In genomic region chr9:112174223-112174964, GRCh38 we compare ENCODE assay signal across 8 cellular contexts. TPM values are rescaled to one million over a fixed set of nuclear protein-coding genes. Genes with fewer than 3 reads are reported as not detected.
A peak's percentile ranks its signal among the peaks of the same experiment; 100 is the strongest.
DNase-seq lines count a peak whose midpoint lies in the region; ATAC-seq, FAIRE-seq and TF ChIP-seq lines count a peak whose summit lies in the region.

No MANE protein-coding gene starts in this region.

- H3K9me2 ChIP-seq in HCT116 (ENCODE audit: insufficient read depth) = no peaks in the 10 kb centered on the region
- H3K9me2 ChIP-seq in Loucy (replicated peaks; ENCODE audit: low read depth, low read length) = no peaks in the 10 kb centered on the region

- H3K79me2 ChIP-seq in HCT116 (ENCODE audit: insufficient read depth, low read length) = no peaks in the 10 kb centered on the region
- peaks cover 36% of the 10 kb centered on the region for H3K79me2 ChIP-seq in Loucy (ENCODE audit: insufficient read depth, low read length)

- TF ChIP-seq POLR2A in GM12892 (IDR thresholded peaks at IDR 0.05; ENCODE audit: low read depth, low read length) (no peak), HCT116 (IDR thresholded peaks at IDR 0.05; ENCODE audit: borderline replicate concordance, extremely low read depth, insufficient read depth, insufficient read length) (no peak)

- H3K4me3 ChIP-seq in HCT116 (replicated peaks in 1 of 2; ENCODE audit: low read depth in 1 of 2, low read length in 2 of 2) = peak overlapping the region; percentile 43 to 60
- H3K4me3 ChIP-seq in Loucy (ENCODE audit: low read length, poor library complexity, severe bottlenecking) = peak overlapping the region; percentile 74

- H3K36me3 Mint-ChIP-seq in brain = peaks cover 10% of the 10 kb centered on the region

- H3K36me3 ChIP-seq in HCT116 (ENCODE audit: control insufficient read depth in 1 of 2, insufficient read depth in 2 of 2, low read length in 2 of 2) (no peaks in the 10 kb centered on the region), Loucy (ENCODE audit: insufficient read depth, low read length) (no peaks in the 10 kb centered on the region)

- CTCF ChIA-PET in HCT116 (lab: Charles Lee) = no interaction called here

- peak overlapping the region; percentile 81 to 93 (median 85) for H3K4me3 Mint-ChIP-seq in brain

- intact Hi-C loops in HCT116 (cut with micrococcal nuclease) = loop anchor here (5.0 kb wide), 1 partner anchor 158 kb away; the partner anchor contains the start of gene PTBP3

- DNase-seq in GM12892 (ENCODE audit: insufficient read length) (peak; percentile 78), HCT116 (ENCODE audit: low read depth, low spot score) (no peak), T1000 (lab: John Stamatoyannopoulos, UW) (peak; percentile 38), iris pigment epithelial cell (ENCODE audit: low read depth) (peak; percentile 22), middle frontal gyrus (ENCODE audit: extremely low spot score, low spot score) (no peak)
- DNase-seq in stimulated activated CD4-positive, alpha-beta T cell treated with anti-CD3 and anti-CD28 coated beads, Interleukin-1b, Interleukin-23, amount 100 ng/mL, for 48 hours = peak; percentile 74

- H3K4me1 ChIP-seq in HCT116 (ENCODE audit: control insufficient read depth in 1 of 2, insufficient read depth in 2 of 2, low read length in 2 of 2) (peaks cover 19 to 42% of the 10 kb centered on the region in 2 experiments), Loucy (ENCODE audit: insufficient read depth, low read length, poor library complexity, severe bottlenecking) (peaks cover 77% of the 10 kb centered on the region)

- peak overlapping the region; percentile 82 for H2AFZ ChIP-seq in HCT116 (ENCODE audit: low read depth, low read length, poor library complexity, severe bottlenecking)
- H2AFZ ChIP-seq in Loucy (ENCODE audit: low read length) = peak overlapping the region; percentile 68; the same call in 1 of the 2 replicates

- peaks cover 0 to 3% (median 0%) of the 10 kb centered on the region in 5 experiments for H3K9me3 Mint-ChIP-seq in brain

- H3K27ac Mint-ChIP-seq in brain = peak overlapping the region; percentile 18 to 90 (median 86)

- peaks cover 21% of the 10 kb centered on the region for H3K27me3 Mint-ChIP-seq in brain

- H3F3A ChIP-seq in Loucy (ENCODE audit: low read depth) = no peaks in the 10 kb centered on the region

- H3K9me3 ChIP-seq in HCT116 (ENCODE audit: control insufficient read depth in 1 of 2, insufficient read depth in 1 of 2, low read depth in 1 of 2, low read length in 2 of 2) (no peaks in the 10 kb centered on the region), Loucy (ENCODE audit: insufficient read depth, low read depth, low read length) (no peaks in the 10 kb centered on the region)

- RAD21 ChIA-PET in HCT116 (lab: Charles Lee; ENCODE audit: low non-redundant PET in 1 of 2, low total read pairs in 2 of 2, uncharacterized antibody in 2 of 2, unreplicated experiment in 2 of 2) = no interaction called here

- no peak for FAIRE-seq in GM12892 (lab: Jason Lieb, UNC)

- H3K27me3 ChIP-seq in HCT116 (ENCODE audit: insufficient read depth, low read length) (no peaks in the 10 kb centered on the region), Loucy (ENCODE audit: insufficient read depth, low read length, poor library complexity, severe bottlenecking) (no peaks in the 10 kb centered on the region)

- POLR2A ChIA-PET in HCT116 (lab: Charles Lee) = interaction anchor here (0.6 kb wide), 1 partner anchor 103 kb away, joined by 3 read pairs; no protein-coding TSS in a partner anchor

- no peak for TF ChIP-seq RAD21 in HCT116 (IDR thresholded peaks at IDR 0.05; ENCODE audit: low read depth)

- H4K20me1 ChIP-seq in HCT116 (ENCODE audit: insufficient read depth) = no peaks in the 10 kb centered on the region
- H4K20me1 ChIP-seq in Loucy (ENCODE audit: insufficient read depth, low read length, poor library complexity, severe bottlenecking) = no peaks in the 10 kb centered on the region

- peak overlapping the region; percentile 77 for H3K27ac ChIP-seq in HCT116 (ENCODE audit: low read depth, low read length)

- H3K4me2 ChIP-seq in HCT116 (ENCODE audit: low read length) (peak overlapping the region; percentile 87), Loucy (ENCODE audit: low read depth, low read length, poor library complexity, severe bottlenecking) (peak overlapping the region; percentile 94)

- TF ChIP-seq CTCF in HCT116 (IDR thresholded peaks at IDR 0.05 in 2 of 3, conservative IDR thresholded peaks at IDR 0.05 in 1 of 3; ENCODE audit: borderline replicate concordance in 1 of 3, insufficient read depth in 1 of 3, low read depth in 2 of 3, low read length in 2 of 3) (no peak), Loucy (conservative IDR thresholded peaks at IDR 0.05; ENCODE audit: low read length) (no peak), brain (conservative IDR thresholded peaks at IDR 0.05) (no peak)

- BruUV-seq in HCT116 (replicated peaks; lab: Mats Ljungman, UMichigan) = no TSS peak

- ATAC-seq in HCT116 = peak; percentile 86

- H3K9ac ChIP-seq in HCT116 (ENCODE audit: low read length) (peak overlapping the region; percentile 64), Loucy (ENCODE audit: low read depth, low read length, poor library complexity, severe bottlenecking) (peak overlapping the region; percentile 78)

- H3K4me1 Mint-ChIP-seq in brain = peaks cover 18% of the 10 kb centered on the region

TF ChIP-seq in HCT116, 20 proteins besides CTCF, POLR2A, EP300 and RAD21:
- TF ChIP-seq EZH2 (IDR thresholded peaks at IDR 0.05) = no peak
- peak; percentile 53; the same call in 1 of the 2 replicates for TF ChIP-seq POLR2AphosphoS5 (IDR thresholded peaks at IDR 0.05; ENCODE audit: low read depth, low read length)
- TF ChIP-seq SIN3A (IDR thresholded peaks at IDR 0.05; ENCODE audit: low read depth) = 0 out of 2 replicates have a peak, but pooled peaks have one; percentile 3
- TF ChIP-seq YY1 (IDR thresholded peaks at IDR 0.05; ENCODE audit: extremely low read depth, insufficient replicate concordance, low read depth, low read length) = no peak
- no peak for TF ChIP-seq TCF7L2 (IDR thresholded peaks at IDR 0.05; ENCODE audit: borderline replicate concordance, extremely low read depth, insufficient read depth, insufficient read length)
- peak; percentile 46 for TF ChIP-seq MAX (IDR thresholded peaks at IDR 0.05)
- TF ChIP-seq CBX3 (IDR thresholded peaks at IDR 0.05; ENCODE audit: low read depth) = no peak
- TF ChIP-seq SRF (IDR thresholded peaks at IDR 0.05; ENCODE audit: low read depth) = no peak
- no peak for TF ChIP-seq ZBTB33 (IDR thresholded peaks at IDR 0.05; ENCODE audit: extremely low read depth, insufficient replicate concordance, low read length)
- no peak for TF ChIP-seq ZNF274 (IDR thresholded peaks at IDR 0.05; ENCODE audit: low read depth, low read length)
- TF ChIP-seq ATF3 (IDR thresholded peaks at IDR 0.05) = no peak
TF ChIP-seq in HCT116: peak in this region for 3.

RNA-seq across cellular contexts. Expression of gene SUSD1, which starts 0.7 kb away (rescaled TPM):
- 4.8 TPM for polyA plus RNA-seq in GM12892 (2012; ENCODE audit: missing spikeins)
- total RNA-seq in HCT116 (2021; ENCODE audit: unreplicated experiment) = 7.9 TPM
- 4.1 and 5.5 TPM in 2 replicates for polyA plus RNA-seq in HCT116 (2012)
- 8.7 TPM for polyA plus RNA-seq in brain (ENCODE audit: insufficient read depth, low read depth, low replicate concordance)

Comparison
In these comparisons a context has a peak if more than half of its experiments do, and no peak if none do; other contexts are left out.
1. DNase-seq: peak in GM12892 (single experiment), T1000 (single experiment), iris pigment epithelial cell (single experiment) and stimulated activated CD4-positive, alpha-beta T cell treated with anti-CD3 and anti-CD28 coated beads, Interleukin-1b, Interleukin-23, amount 100 ng/mL, for 48 hours (single experiment); none in HCT116 (single experiment) and middle frontal gyrus (single experiment).